Comparison of ENCODE assay signal across 19 cellular contexts in genomic region chr7:48049850-48050249, GRCh38. TPM values are rescaled to one million over a fixed set of nuclear protein-coding genes. Genes with fewer than 3 reads are reported as not detected.
DNase-seq lines count a peak whose midpoint lies in the region; ATAC-seq, FAIRE-seq and TF ChIP-seq lines count a peak whose summit lies in the region.
"Had no signal": no experiment of that assay in that cellular context is flagged by ENCODE, and none has a peak within 500 bp of the region (broad histone marks: within the 10 kb centered on the region; RNA-seq: fewer than 3 reads in every experiment).

No MANE protein-coding gene starts in this region.

- CTCF ChIA-PET in HepG2 (lab: Yijun Ruan, JAX; ENCODE audit: low intra/inter-chr PET ratio, low total read pairs): no interaction called here

- DNase-seq in right lobe of liver (no peak), HepG2 (ENCODE audit: low spot score) (no peak), immature natural killer cell (peak; percentile 30 to 37 (median 33)), occipital lobe (lab: John Stamatoyannopoulos, UW) (no peak)
- DNase-seq in T-helper 2 cell treated with Interferon-gamma antibody and Interleukin-4, amounts not matched to agents 5 μg/mL and 100 μg/mL, for 36 hours (ENCODE audit: low spot score): no peak
- no peak for DNase-seq in stimulated activated effector memory CD8-positive, alpha-beta T cell treated with anti-CD3 and anti-CD28 coated beads, Interleukin-12 subunit alpha, Interleukin-12 subunit beta, amount 100 ng/mL, for 72 hours (ENCODE audit: low spot score in 2 of 2)
- no peak for DNase-seq in activated T-cell treated with anti-CD3 and anti-CD28 coated beads, Interleukin-2, amount 50 U/mL, for 72 hours
- DNase-seq: DMS53, NCI-H1092 treated with DMSO at 0.1 percent for 48 hours, NCI-H1694, NCI-H446, NCI-H82, RPMI8226, SJCRH30 had no signal

- H3K9me3 ChIP-seq in right lobe of liver (no peaks in the 10 kb centered on the region), HepG2 (ENCODE audit: low read length) (no peaks in the 10 kb centered on the region)
- H3K9me3 ChIP-seq: SJCRH30 had no signal

- H3K27me3 ChIP-seq in right lobe of liver (no peaks in the 10 kb centered on the region), HepG2 (ENCODE audit: control insufficient read depth in 1 of 2, insufficient read depth in 2 of 2, low read length in 2 of 2) (peaks cover 3 to 25% of the 10 kb centered on the region in 2 experiments; a peak in 3 of 5 replicates)

- peaks cover 4% of the 10 kb centered on the region for H3K27me3 Mint-ChIP-seq in T-helper 2 cell treated with Interferon-gamma antibody and Interleukin-4, amounts not matched to agents 5 μg/mL and 100 μg/mL, for 36 hours (ENCODE audit: low read depth)
- H3K27me3 Mint-ChIP-seq in immature natural killer cell (ENCODE audit: low read depth in 3 of 3): peaks cover 0 to 8% (median 4%) of the 10 kb centered on the region in 3 donors
- no peaks in the 10 kb centered on the region for H3K27me3 Mint-ChIP-seq in activated T-cell treated with anti-CD3 and anti-CD28 coated beads, Interleukin-2, amount 50 U/mL, for 72 hours (ENCODE audit: low read depth)

- no peak overlapping the region for H3K9ac ChIP-seq in HepG2 (ENCODE audit: insufficient read depth, low read depth, low read length)

- 60% methylated on average over 6 of the region's 8 CpGs for WGBS in right lobe of liver (ENCODE audit: insufficient coverage, low coverage, low lambda C conversion rate, missing lambda C conversion rate)
- WGBS in HepG2 (ENCODE audit: low lambda C conversion rate): 38% methylated on average over 6 of the region's 8 CpGs

- no peaks in the 10 kb centered on the region for H3K9me3 Mint-ChIP-seq in T-helper 2 cell treated with Interferon-gamma antibody and Interleukin-4, amounts not matched to agents 5 μg/mL and 100 μg/mL, for 36 hours
- no peaks in the 10 kb centered on the region for H3K9me3 Mint-ChIP-seq in immature natural killer cell
- H3K9me3 Mint-ChIP-seq in stimulated activated effector memory CD8-positive, alpha-beta T cell treated with anti-CD3 and anti-CD28 coated beads, Interleukin-12 subunit alpha, Interleukin-12 subunit beta, amount 100 ng/mL, for 72 hours: no peaks in the 10 kb centered on the region
- no peaks in the 10 kb centered on the region for H3K9me3 Mint-ChIP-seq in activated T-cell treated with anti-CD3 and anti-CD28 coated beads, Interleukin-2, amount 50 U/mL, for 72 hours

- H3K36me3 Mint-ChIP-seq in T-helper 2 cell treated with Interferon-gamma antibody and Interleukin-4, amounts not matched to agents 5 μg/mL and 100 μg/mL, for 36 hours (ENCODE audit: low read depth): no peaks in the 10 kb centered on the region
- no peaks in the 10 kb centered on the region for H3K36me3 Mint-ChIP-seq in immature natural killer cell
- peaks cover 6% of the 10 kb centered on the region for H3K36me3 Mint-ChIP-seq in stimulated activated effector memory CD8-positive, alpha-beta T cell treated with anti-CD3 and anti-CD28 coated beads, Interleukin-12 subunit alpha, Interleukin-12 subunit beta, amount 100 ng/mL, for 72 hours
- no peaks in the 10 kb centered on the region for H3K36me3 Mint-ChIP-seq in activated T-cell treated with anti-CD3 and anti-CD28 coated beads, Interleukin-2, amount 50 U/mL, for 72 hours (ENCODE audit: insufficient read depth in 2 of 2)

- no peak for TF ChIP-seq RAD21 in HepG2 (CRISPR knock-in tag; IDR thresholded peaks at IDR 0.05)

- H3K4me3 ChIP-seq in right lobe of liver (no peak overlapping the region), HepG2 (replicated peaks in 1 of 3; ENCODE audit: insufficient read depth in 1 of 3, low read depth in 2 of 3, low read length in 3 of 3) (no peak overlapping the region)
- H3K4me3 ChIP-seq: SJCRH30 had no signal

- no peaks in the 10 kb centered on the region for H3K4me1 ChIP-seq in right lobe of liver
- H3K4me1 ChIP-seq in HepG2 (ENCODE audit: insufficient read depth, low read length): no peaks in the 10 kb centered on the region

- H3K36me3 ChIP-seq in right lobe of liver (no peaks in the 10 kb centered on the region), HepG2 (replicated peaks in 1 of 2; ENCODE audit: control insufficient read depth in 1 of 2, insufficient read depth in 2 of 2, low read length in 2 of 2) (no peaks in the 10 kb centered on the region)
- H3K36me3 ChIP-seq: SJCRH30 had no signal

- FAIRE-seq in HepG2 (lab: Jason Lieb, UNC): no peak
- FAIRE-seq: A204.1, GM18507 had no signal

- H3K27ac Mint-ChIP-seq in T-helper 2 cell treated with Interferon-gamma antibody and Interleukin-4, amounts not matched to agents 5 μg/mL and 100 μg/mL, for 36 hours: peak overlapping the region; percentile 17
- H3K27ac Mint-ChIP-seq in immature natural killer cell: peak overlapping the region in 5 of 6 donors; percentile 8 to 81 (median 52)
- no peak overlapping the region for H3K27ac Mint-ChIP-seq in stimulated activated effector memory CD8-positive, alpha-beta T cell treated with anti-CD3 and anti-CD28 coated beads, Interleukin-12 subunit alpha, Interleukin-12 subunit beta, amount 100 ng/mL, for 72 hours
- no peak overlapping the region for H3K27ac Mint-ChIP-seq in activated T-cell treated with anti-CD3 and anti-CD28 coated beads, Interleukin-2, amount 50 U/mL, for 72 hours

- H3K4me3 Mint-ChIP-seq in T-helper 2 cell treated with Interferon-gamma antibody and Interleukin-4, amounts not matched to agents 5 μg/mL and 100 μg/mL, for 36 hours: no peak overlapping the region
- H3K4me3 Mint-ChIP-seq in immature natural killer cell: peak overlapping the region in 1 of 5 donors; percentile 5
- H3K4me3 Mint-ChIP-seq in stimulated activated effector memory CD8-positive, alpha-beta T cell treated with anti-CD3 and anti-CD28 coated beads, Interleukin-12 subunit alpha, Interleukin-12 subunit beta, amount 100 ng/mL, for 72 hours: no peak overlapping the region
- no peak overlapping the region for H3K4me3 Mint-ChIP-seq in activated T-cell treated with anti-CD3 and anti-CD28 coated beads, Interleukin-2, amount 50 U/mL, for 72 hours

- H3K79me2 ChIP-seq in HepG2 (ENCODE audit: insufficient read depth, low read length): no peaks in the 10 kb centered on the region

- H3K4me1 Mint-ChIP-seq in T-helper 2 cell treated with Interferon-gamma antibody and Interleukin-4, amounts not matched to agents 5 μg/mL and 100 μg/mL, for 36 hours (ENCODE audit: low read depth): peaks cover 9% of the 10 kb centered on the region
- H3K4me1 Mint-ChIP-seq in immature natural killer cell: peaks cover 39 to 41% of the 10 kb centered on the region in 2 donors
- H3K4me1 Mint-ChIP-seq in stimulated activated effector memory CD8-positive, alpha-beta T cell treated with anti-CD3 and anti-CD28 coated beads, Interleukin-12 subunit alpha, Interleukin-12 subunit beta, amount 100 ng/mL, for 72 hours: peaks cover 45% of the 10 kb centered on the region
- peaks cover 14% of the 10 kb centered on the region for H3K4me1 Mint-ChIP-seq in activated T-cell treated with anti-CD3 and anti-CD28 coated beads, Interleukin-2, amount 50 U/mL, for 72 hours (ENCODE audit: low read depth)

- no peak for TF ChIP-seq POLR2A in right lobe of liver (IDR thresholded peaks at IDR 0.05)
- TF ChIP-seq POLR2A in HepG2 (IDR thresholded peaks at IDR 0.05; ENCODE audit: insufficient read depth in 1 of 2, low read depth in 2 of 2, low read length in 2 of 2): no peak

- no peak for TF ChIP-seq CTCF in right lobe of liver (IDR thresholded peaks at IDR 0.05)
- no peak for TF ChIP-seq CTCF in HepG2 (CRISPR knock-in tag; IDR thresholded peaks at IDR 0.05)

- POLR2A ChIA-PET in HepG2 (lab: Yijun Ruan, JAX): no interaction called here

- in situ Hi-C loops in HepG2 (cut with HindIII; ENCODE audit: extremely low pct_ligation_motif_present, low pct_unique_long_range_greater_than_20kb): no loop called here

- intact Hi-C loops in right lobe of liver (cut with DNase I) (no loop called here), HepG2 (cut with micrococcal nuclease; ENCODE audit: unreplicated experiment) (no loop called here)

- ATAC-seq in right lobe of liver (peak; percentile 44 to 60 (median 53)), HepG2 (no peak), GM18520 (IDR thresholded peaks at IDR 0.05; ENCODE audit: unreplicated experiment) (no peak)
- ATAC-seq in stimulated activated effector memory CD8-positive, alpha-beta T cell treated with anti-CD3 and anti-CD28 coated beads, Interleukin-12 subunit alpha, Interleukin-12 subunit beta, amount 100 ng/mL, for 72 hours: peak; percentile 53
- ATAC-seq in activated T-cell treated with anti-CD3 and anti-CD28 coated beads, Interleukin-2, amount 50 U/mL, for 72 hours (replicated peaks in 1 of 2): no peak

- TF ChIP-seq EP300 in HepG2 (IDR thresholded peaks at IDR 0.05; ENCODE audit: low read depth in 2 of 2, low read length in 2 of 2) (no peak), HepG2 (CRISPR knock-in tag; IDR thresholded peaks at IDR 0.05; ENCODE audit: borderline replicate concordance) (no peak)

- no peak overlapping the region for H3K27ac ChIP-seq in right lobe of liver
- H3K27ac ChIP-seq in HepG2 (ENCODE audit: extremely low read length, insufficient read depth, low read length): no peak overlapping the region
- H3K27ac ChIP-seq: C4-2B, SJCRH30 had no signal

- no TSS peak for BruUV-seq in HepG2 (replicated peaks; lab: Mats Ljungman, UMichigan)

- no peak overlapping the region for H2AFZ ChIP-seq in HepG2 (ENCODE audit: low read length)

- no peaks in the 10 kb centered on the region for H4K20me1 ChIP-seq in HepG2 (ENCODE audit: insufficient read depth, low read length)

- H3K4me2 ChIP-seq in HepG2 (ENCODE audit: low read depth, low read length): no peak overlapping the region

RNA-seq across cellular contexts. Expression of gene C7orf57, which starts 14.5 kb away (rescaled TPM):
- not detected for total RNA-seq in right lobe of liver
- not detected in 2 replicates for total RNA-seq in HepG2 (2016; rRNA removed; fragmentation: Illumina TruSeq; extraction: Trizol)
- total RNA-seq in HepG2 (2016; cell fraction: cytosol; rRNA removed; fragmentation: Illumina TruSeq; extraction: Trizol; ENCODE audit: low read depth): not detected in 2 replicates
- not detected in 2 replicates for total RNA-seq in HepG2 (2016; cell fraction: insoluble cytoplasmic fraction; rRNA removed; fragmentation: Illumina TruSeq; extraction: Trizol)
- not detected in 2 replicates for total RNA-seq in HepG2 (2016; cell fraction: membrane; rRNA removed; fragmentation: Illumina TruSeq; extraction: Trizol)
- not detected in 2 replicates for total RNA-seq in HepG2 (2016; cell fraction: nucleus; rRNA removed; fragmentation: Illumina TruSeq; extraction: Trizol)
- not detected in 2 replicates for polyA plus RNA-seq in HepG2 (2011; rRNA removed)
- polyA plus RNA-seq in HepG2 (2011; cell fraction: cytosol; rRNA removed): not detected in 2 replicates
- not detected in 2 replicates for polyA plus RNA-seq in HepG2 (2011; cell fraction: nucleus; rRNA removed)
- polyA plus RNA-seq in HepG2 (2012): not detected in 2 replicates
- not detected in 2 replicates for polyA plus RNA-seq in HepG2 (2016; cell fraction: cytosol; fragmentation: Illumina TruSeq; extraction: Trizol; ENCODE audit: low read depth)
- polyA plus RNA-seq in HepG2 (2016; cell fraction: insoluble cytoplasmic fraction; fragmentation: Illumina TruSeq; extraction: Trizol; ENCODE audit: low read depth): not detected in 2 replicates
- polyA plus RNA-seq in HepG2 (2016; cell fraction: membrane; fragmentation: Illumina TruSeq; extraction: Trizol; ENCODE audit: low read depth): not detected in 2 replicates
- not detected in 2 replicates for polyA plus RNA-seq in HepG2 (2016; cell fraction: nucleus; fragmentation: Illumina TruSeq; extraction: Trizol; ENCODE audit: insufficient read depth, low read depth)
- not detected in 2 replicates for polyA minus RNA-seq in HepG2 (2011; rRNA and poly(A)+ RNA removed; ENCODE audit: low replicate concordance)
- polyA minus RNA-seq in HepG2 (2011; cell fraction: cytosol; rRNA and poly(A)+ RNA removed): not detected in 2 replicates
- not detected in 2 replicates for polyA minus RNA-seq in HepG2 (2011; cell fraction: nucleus; rRNA and poly(A)+ RNA removed)
- under 1 TPM in 2 of 3 donors, not detected in 1; 0.11 to 0.31 TPM for polyA plus RNA-seq in immature natural killer cell
- 0.78 TPM for total RNA-seq in occipital lobe
- under 1 TPM; 0.12 to 0.56 TPM for total RNA-seq in activated T-cell treated with anti-CD3 and anti-CD28 coated beads, Interleukin-2, amount 50 U/mL, for 72 hours
- total RNA-seq: HT1080 had no signal

RNA-seq across cellular contexts. Expression of gene SUN3, which starts 20.9 kb away (rescaled TPM):
- total RNA-seq in right lobe of liver (not detected), HepG2 (2016; rRNA removed; fragmentation: Illumina TruSeq; extraction: Trizol) (not detected in 2 replicates), occipital lobe (not detected)
- total RNA-seq in HepG2 (2016; cell fraction: cytosol; rRNA removed; fragmentation: Illumina TruSeq; extraction: Trizol; ENCODE audit: low read depth): not detected in 2 replicates
- not detected in 2 replicates for total RNA-seq in HepG2 (2016; cell fraction: insoluble cytoplasmic fraction; rRNA removed; fragmentation: Illumina TruSeq; extraction: Trizol)
- total RNA-seq in HepG2 (2016; cell fraction: membrane; rRNA removed; fragmentation: Illumina TruSeq; extraction: Trizol): not detected in 2 replicates
- total RNA-seq in HepG2 (2016; cell fraction: nucleus; rRNA removed; fragmentation: Illumina TruSeq; extraction: Trizol): not detected in 2 replicates
- polyA plus RNA-seq in HepG2 (2011; rRNA removed) (not detected in 2 replicates), immature natural killer cell (not detected)
- not detected in 2 replicates for polyA plus RNA-seq in HepG2 (2011; cell fraction: cytosol; rRNA removed)
- not detected in 2 replicates for polyA plus RNA-seq in HepG2 (2011; cell fraction: nucleus; rRNA removed)
- polyA plus RNA-seq in HepG2 (2012): not detected in 2 replicates
- not detected in 2 replicates for polyA plus RNA-seq in HepG2 (2016; cell fraction: cytosol; fragmentation: Illumina TruSeq; extraction: Trizol; ENCODE audit: low read depth)
- not detected in 2 replicates for polyA plus RNA-seq in HepG2 (2016; cell fraction: insoluble cytoplasmic fraction; fragmentation: Illumina TruSeq; extraction: Trizol; ENCODE audit: low read depth)
- not detected in 2 replicates for polyA plus RNA-seq in HepG2 (2016; cell fraction: membrane; fragmentation: Illumina TruSeq; extraction: Trizol; ENCODE audit: low read depth)
- polyA plus RNA-seq in HepG2 (2016; cell fraction: nucleus; fragmentation: Illumina TruSeq; extraction: Trizol; ENCODE audit: insufficient read depth, low read depth): not detected in 2 replicates
- not detected in 2 replicates for polyA minus RNA-seq in HepG2 (2011; rRNA and poly(A)+ RNA removed; ENCODE audit: low replicate concordance)
- not detected in 2 replicates for polyA minus RNA-seq in HepG2 (2011; cell fraction: cytosol; rRNA and poly(A)+ RNA removed)
- not detected in 2 replicates for polyA minus RNA-seq in HepG2 (2011; cell fraction: nucleus; rRNA and poly(A)+ RNA removed)
- total RNA-seq in activated T-cell treated with anti-CD3 and anti-CD28 coated beads, Interleukin-2, amount 50 U/mL, for 72 hours: under 1 TPM in 1 of 2 donors, not detected in 1; 0.99 TPM
- total RNA-seq: HT1080, SJCRH30 had no signal

RNA-seq across cellular contexts. Expression of gene UPP1, which starts 39.2 kb away (rescaled TPM):
- 10 to 100 TPM in 4 of 6 experiments, 1 to 10 TPM in 2; 7.3 to 19.8 (median 13.1) TPM for total RNA-seq in right lobe of liver
- total RNA-seq in HepG2 (2016; rRNA removed; fragmentation: Illumina TruSeq; extraction: Trizol): 5.5 and 5.7 TPM in 2 replicates
- total RNA-seq in HepG2 (2016; cell fraction: cytosol; rRNA removed; fragmentation: Illumina TruSeq; extraction: Trizol; ENCODE audit: low read depth): 4.4 and 7.3 TPM in 2 replicates
- 5.0 and 5.2 TPM in 2 replicates for total RNA-seq in HepG2 (2016; cell fraction: insoluble cytoplasmic fraction; rRNA removed; fragmentation: Illumina TruSeq; extraction: Trizol)
- 8.2 and 9.6 TPM in 2 replicates for total RNA-seq in HepG2 (2016; cell fraction: membrane; rRNA removed; fragmentation: Illumina TruSeq; extraction: Trizol)
- total RNA-seq in HepG2 (2016; cell fraction: nucleus; rRNA removed; fragmentation: Illumina TruSeq; extraction: Trizol): 4.1 and 4.4 TPM in 2 replicates
- polyA plus RNA-seq in HepG2 (2011; rRNA removed): 9.8 and 12.4 TPM in 2 replicates
- 9.5 and 11.8 TPM in 2 replicates for polyA plus RNA-seq in HepG2 (2011; cell fraction: cytosol; rRNA removed)
- 20.6 and 22.1 TPM in 2 replicates for polyA plus RNA-seq in HepG2 (2011; cell fraction: nucleus; rRNA removed)
- polyA plus RNA-seq in HepG2 (2012): 5.4 and 9.0 TPM in 2 replicates
- 7.9 and 9.8 TPM in 2 replicates for polyA plus RNA-seq in HepG2 (2016; cell fraction: cytosol; fragmentation: Illumina TruSeq; extraction: Trizol; ENCODE audit: low read depth)
- polyA plus RNA-seq in HepG2 (2016; cell fraction: insoluble cytoplasmic fraction; fragmentation: Illumina TruSeq; extraction: Trizol; ENCODE audit: low read depth): 7.1 and 8.0 TPM in 2 replicates
- 8.1 and 8.4 TPM in 2 replicates for polyA plus RNA-seq in HepG2 (2016; cell fraction: membrane; fragmentation: Illumina TruSeq; extraction: Trizol; ENCODE audit: low read depth)
- polyA plus RNA-seq in HepG2 (2016; cell fraction: nucleus; fragmentation: Illumina TruSeq; extraction: Trizol; ENCODE audit: insufficient read depth, low read depth): 8.7 and 10.6 TPM in 2 replicates
- 7.2 and 13.8 TPM in 2 replicates for polyA minus RNA-seq in HepG2 (2011; rRNA and poly(A)+ RNA removed; ENCODE audit: low replicate concordance)
- 3.3 and 3.4 TPM in 2 replicates for polyA minus RNA-seq in HepG2 (2011; cell fraction: cytosol; rRNA and poly(A)+ RNA removed)
- polyA minus RNA-seq in HepG2 (2011; cell fraction: nucleus; rRNA and poly(A)+ RNA removed): 7.9 and 9.2 TPM in 2 replicates
- polyA plus RNA-seq in immature natural killer cell: 100 to 1,000 TPM; 125 to 171 (median 166) TPM
- 1.4 TPM for total RNA-seq in occipital lobe
- total RNA-seq in activated T-cell treated with anti-CD3 and anti-CD28 coated beads, Interleukin-2, amount 50 U/mL, for 72 hours: 100 to 1,000 TPM in 1 of 2 donors, 10 to 100 TPM in 1; 92.2 to 122 TPM

Comparison
In these comparisons a context has a peak if more than half of its experiments do, and no peak if none do; other contexts are left out.
1. ATAC-seq: peak in right lobe of liver (4 of 4) and stimulated activated effector memory CD8-positive, alpha-beta T cell treated with anti-CD3 and anti-CD28 coated beads, Interleukin-12 subunit alpha, Interleukin-12 subunit beta, amount 100 ng/mL, for 72 hours (single experiment); none in HepG2 (single experiment), GM18520 (single experiment) and activated T-cell treated with anti-CD3 and anti-CD28 coated beads, Interleukin-2, amount 50 U/mL, for 72 hours (0 of 2).
2. DNase-seq: peak in immature natural killer cell (3 of 3); none in right lobe of liver (0 of 3), HepG2 (single experiment), T-helper 2 cell treated with Interferon-gamma antibody and Interleukin-4, amounts not matched to agents 5 μg/mL and 100 μg/mL, for 36 hours (single experiment), stimulated activated effector memory CD8-positive, alpha-beta T cell treated with anti-CD3 and anti-CD28 coated beads, Interleukin-12 subunit alpha, Interleukin-12 subunit beta, amount 100 ng/mL, for 72 hours (0 of 2), occipital lobe (single experiment) and activated T-cell treated with anti-CD3 and anti-CD28 coated beads, Interleukin-2, amount 50 U/mL, for 72 hours (0 of 2).
3. H3K27ac Mint-ChIP-seq: peak in T-helper 2 cell treated with Interferon-gamma antibody and Interleukin-4, amounts not matched to agents 5 μg/mL and 100 μg/mL, for 36 hours (single experiment) and immature natural killer cell (5 of 6); none in stimulated activated effector memory CD8-positive, alpha-beta T cell treated with anti-CD3 and anti-CD28 coated beads, Interleukin-12 subunit alpha, Interleukin-12 subunit beta, amount 100 ng/mL, for 72 hours (single experiment) and activated T-cell treated with anti-CD3 and anti-CD28 coated beads, Interleukin-2, amount 50 U/mL, for 72 hours (single experiment).
4. RNA of gene UPP1, which starts 39.2 kb away (total RNA-seq): 92.2 to 122 TPM in activated T-cell treated with anti-CD3 and anti-CD28 coated beads, Interleukin-2, amount 50 U/mL, for 72 hours; 7.3 to 19.8 TPM in right lobe of liver, 4.1 to 9.6 TPM in HepG2 and 1.4 TPM in occipital lobe (single experiment); every median in the first group is over 4 times any median in the second.